In genomic region chr20:46699651-46700359, GRCh38 we compare ENCODE assay signal across 8 cellular contexts. TPM values are rescaled to one million over a fixed set of nuclear protein-coding genes. Genes with fewer than 3 reads are reported as not detected.
DNase-seq lines count a peak whose midpoint lies in the region; ATAC-seq and TF ChIP-seq lines count a peak whose summit lies in the region.

No MANE protein-coding gene starts in this region.

- H3K27me3 Mint-ChIP-seq in nephron progenitor cell (ENCODE audit: low read depth, poor library complexity), result peaks cover 18% of the 10 kb centered on the region

- intact Hi-C loops in mammary epithelial cell (cut with micrococcal nuclease), result loop anchor here (1.0 kb wide), 1 partner anchor 179 kb away; no protein-coding TSS in a partner anchor

- H3K9ac ChIP-seq in mammary epithelial cell (ENCODE audit: insufficient read depth, low read length), result no peak overlapping the region

- no peaks in the 10 kb centered on the region for H3K4me1 ChIP-seq in mammary epithelial cell (ENCODE audit: insufficient read depth, low read length)

- no peaks in the 10 kb centered on the region for H3K36me3 Mint-ChIP-seq in nephron progenitor cell (ENCODE audit: low read depth)

- CTCF ChIA-PET in mammary epithelial cell (lab: Charles Lee; ENCODE audit: low non-redundant PET), result interaction anchor here (0.6 kb wide), 1 partner anchor 817 kb away, joined by 4 read pairs; no protein-coding TSS in a partner anchor

- ATAC-seq in HG03139 (IDR thresholded peaks at IDR 0.05; ENCODE audit: unreplicated experiment), result no peak
- ATAC-seq in HG02970 (IDR thresholded peaks at IDR 0.05; ENCODE audit: low FRiP score, unreplicated experiment), result no peak
- no peak for ATAC-seq in GM21390 (IDR thresholded peaks at IDR 0.05; ENCODE audit: unreplicated experiment)

- no peaks in the 10 kb centered on the region for H3K79me2 ChIP-seq in mammary epithelial cell (ENCODE audit: insufficient read depth, low read length)

- WGBS in mammary epithelial cell (ENCODE audit: low coverage, missing lambda C conversion rate), result 35% methylated on average over 12 of the region's 12 CpGs

- in situ Hi-C loops in mammary epithelial cell (cut with MboI; ENCODE audit: low sequenced_read_pairs in 2 of 2), result no loop called here

- H2AFZ ChIP-seq in mammary epithelial cell (ENCODE audit: low read depth, low read length), result no peak overlapping the region

- peaks cover 17% of the 10 kb centered on the region for H3K4me1 Mint-ChIP-seq in nephron progenitor cell

- no peaks in the 10 kb centered on the region for H3K9me3 ChIP-seq in mammary epithelial cell (replicated peaks; ENCODE audit: insufficient read depth, low read length)

- DNase-seq in NCI-H146 treated with DMSO at 0.1 percent for 48 hours (lab: John Stamatoyannopoulos, UW; ENCODE audit: unreplicated experiment) (peak; percentile 7), mammary epithelial cell (peak; percentile 33), nephron progenitor cell (no peak), NCI-H748 treated with DMSO at 0.1 percent for 48 hours (lab: John Stamatoyannopoulos, UW) (no peak)

- dilution Hi-C loops in mammary epithelial cell (cut with HindIII; ENCODE audit: low sequenced_read_pairs), result no loop called here

- no peaks in the 10 kb centered on the region for H3K27me3 ChIP-seq in mammary epithelial cell (ENCODE audit: insufficient read depth, low read length)

- no peak overlapping the region for H3K27ac Mint-ChIP-seq in nephron progenitor cell

- H3K27ac ChIP-seq in mammary epithelial cell (ENCODE audit: insufficient read depth, low read depth, low read length), result no peak overlapping the region

- TF ChIP-seq CTCF in GM12875 (IDR thresholded peaks at IDR 0.05; ENCODE audit: borderline replicate concordance, insufficient read depth, low read depth, low read length) (peak; percentile 45; the same call in 1 of the 2 replicates), mammary epithelial cell (conservative IDR thresholded peaks at IDR 0.05 in 1 of 2, IDR thresholded peaks at IDR 0.05 in 1 of 2; ENCODE audit: extremely low read depth in 1 of 2, insufficient read depth in 1 of 2, low read depth in 1 of 2, low read length in 2 of 2) (peak; percentile 82 to 83), nephron progenitor cell (IDR thresholded peaks at IDR 0.05) (peak; percentile 41)

- H4K20me1 ChIP-seq in mammary epithelial cell (ENCODE audit: insufficient read depth, low read length), result no peaks in the 10 kb centered on the region

- H3K4me3 ChIP-seq in GM12875 (ENCODE audit: low read depth, low read length) (no peak overlapping the region), mammary epithelial cell (replicated peaks in 1 of 3; ENCODE audit: insufficient read depth in 1 of 3, low read depth in 2 of 3, low read length in 3 of 3) (no peak overlapping the region)

- no TSS peak for BruUV-seq in mammary epithelial cell (replicated peaks; lab: Mats Ljungman, UMichigan)

- H3K36me3 ChIP-seq in mammary epithelial cell (ENCODE audit: insufficient read depth, low read length), result no peaks in the 10 kb centered on the region

- H3K4me3 Mint-ChIP-seq in nephron progenitor cell, result no peak overlapping the region

- H3K4me2 ChIP-seq in mammary epithelial cell (ENCODE audit: insufficient read depth, low read depth, low read length), result no peak overlapping the region

- H3K9me3 Mint-ChIP-seq in nephron progenitor cell, result peaks cover 15% of the 10 kb centered on the region

RNA-seq across cellular contexts. Expression of gene SLC2A10, which starts 9.6 kb away (rescaled TPM):
- 1 to 10 TPM in 1 of 2 donors, under 1 TPM in 1; 0.40 to 4.2 TPM for total RNA-seq in mammary epithelial cell
- polyA plus RNA-seq in mammary epithelial cell, result not detected
- not detected for polyA minus RNA-seq in mammary epithelial cell

RNA-seq across cellular contexts. Expression of gene TP53RK, which starts 10.6 kb away (rescaled TPM):
- total RNA-seq in mammary epithelial cell, result 10 to 100 TPM; 14.4 to 18.7 TPM
- 9.1 TPM for polyA plus RNA-seq in mammary epithelial cell
- polyA minus RNA-seq in mammary epithelial cell, result 15.0 TPM

RNA-seq across cellular contexts. Expression of gene SLC13A3, which starts 48.5 kb away (rescaled TPM):
- total RNA-seq in mammary epithelial cell, result 1 to 10 TPM; 2.8 to 3.7 TPM
- polyA plus RNA-seq in mammary epithelial cell, result 1.8 TPM
- polyA minus RNA-seq in mammary epithelial cell, result 10.6 TPM

Comparison
In these comparisons a context has a peak if more than half of its experiments do, and no peak if none do; other contexts are left out.
1. DNase-seq: peak in NCI-H146 treated with DMSO at 0.1 percent for 48 hours (single experiment) and mammary epithelial cell (single experiment); none in nephron progenitor cell (single experiment) and NCI-H748 treated with DMSO at 0.1 percent for 48 hours (single experiment).
2. Peak in every context shown above with its lines, with median percentiles within 50 percentile points of each other: CTCF ChIP-seq.